Comparison of ENCODE assay signal across 31 cellular contexts in the genomic region with DNA sequence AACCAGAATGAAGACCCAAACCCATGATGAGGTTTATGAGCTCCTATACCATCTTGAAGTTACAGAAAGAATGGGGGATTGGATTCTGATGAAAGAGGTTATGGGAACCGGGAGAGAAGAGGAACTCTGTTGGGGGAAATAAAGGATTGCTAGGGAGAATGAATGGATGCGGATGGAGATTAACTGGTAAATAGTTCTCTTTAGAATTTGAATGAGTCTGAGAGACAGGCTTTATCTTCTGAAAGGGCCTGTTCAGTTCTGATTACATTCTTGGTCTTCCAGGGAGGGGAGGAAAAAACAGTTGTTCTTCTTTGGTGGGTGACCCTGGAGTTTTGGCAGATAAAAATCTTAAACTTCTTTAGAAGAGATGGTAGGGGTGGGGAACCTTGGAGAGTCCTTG. TPM values are rescaled to one million over a fixed set of nuclear protein-coding genes. Genes with fewer than 3 reads are reported as not detected.
"Had no signal": no experiment of that assay in that cellular context is flagged by ENCODE, and none has a peak within 500 bp of the region (broad histone marks: within the 10 kb centered on the region; RNA-seq: fewer than 3 reads in every experiment).

No MANE protein-coding gene starts in this region.

- ATAC-seq: activated CD8-positive, alpha-beta T cell treated with anti-CD3 and anti-CD28 coated beads for 36 hours; activated naive CD4-positive, alpha-beta T cell treated with anti-CD3 and anti-CD28 coated beads, Interleukin-2, amount 50 U/mL, for 72 hours; body of pancreas; Right ventricle myocardium inferior; SK-N-SH treated with all-trans-retinoic acid at 6 μM for 48 hours had no signal

- H3K27me3 ChIP-seq: adrenal gland, body of pancreas, breast epithelium had no signal

- H3K36me3 Mint-ChIP-seq: activated naive CD4-positive, alpha-beta T cell treated with anti-CD3 and anti-CD28 coated beads, Interleukin-2, amount 50 U/mL, for 72 hours had no signal

- H3K4me1 Mint-ChIP-seq: activated CD4-positive, alpha-beta T cell treated with anti-CD3 and anti-CD28 coated beads, Interleukin-2, amount 10 ng/mL, durations not matched to agents 24 days and 14 days had no signal

- H3K4me3 ChIP-seq: adrenal gland, body of pancreas, breast epithelium, PC-9 had no signal

- H3K4me1 ChIP-seq: adrenal gland, body of pancreas, breast epithelium had no signal

- H3K4me2 ChIP-seq: PC-9 had no signal

- H3K36me3 ChIP-seq: adrenal gland, breast epithelium, WERI-Rb-1 had no signal

- H3K9me3 ChIP-seq: adrenal gland, body of pancreas, breast epithelium had no signal

- DNase-seq: activated CD4-positive, alpha-beta T cell treated with anti-CD3 and anti-CD28 coated beads, Interleukin-2, amount 10 ng/mL, durations not matched to agents 24 days and 14 days; activated CD4-positive, alpha-beta T cell treated with anti-CD3 and anti-CD28 coated beads, Interleukin-2, amount 50 U/mL, for 4 hours; activated CD8-positive, alpha-beta T cell treated with anti-CD3 and anti-CD28 coated beads for 36 hours; activated gamma-delta T cell treated with Interleukin-2 at 50 U/mL for 16 hours; activated naive CD4-positive, alpha-beta T cell treated with anti-CD3 and anti-CD28 coated beads for 36 hours; activated T-cell treated with anti-CD3 and anti-CD28 coated beads, Interleukin-2, amount 50 U/mL, for 24 hours; adrenal gland; body of pancreas; MM.1S; MV-4-11; NCI-H1092; NCI-H1436 treated with DMSO at 0.1 percent for 48 hours; NCI-H1694 treated with DMSO at 0.1 percent for 48 hours; NCI-H2029; NCI-H345; NCI-H524 treated with DMSO at 0.1 percent for 48 hours; PC-9; SIG-M5; SW 1271; T-helper 1 cell; T-helper 2 cell; T-helper 9 cell; WERI-Rb-1 had no signal

- H3K27ac ChIP-seq: adrenal gland, body of pancreas, breast epithelium, PC-9, RWPE1, WERI-Rb-1 had no signal

- FAIRE-seq: astrocyte, RCC 7860 had no signal

- H3K9me3 Mint-ChIP-seq: activated CD4-positive, alpha-beta T cell treated with anti-CD3 and anti-CD28 coated beads, Interleukin-2, amount 10 ng/mL, durations not matched to agents 24 days and 14 days; activated naive CD4-positive, alpha-beta T cell treated with anti-CD3 and anti-CD28 coated beads for 36 hours; activated naive CD4-positive, alpha-beta T cell treated with anti-CD3 and anti-CD28 coated beads, Interleukin-2, amount 50 U/mL, for 72 hours; activated T-cell treated with anti-CD3 and anti-CD28 coated beads, Interleukin-2, amount 50 U/mL, for 24 hours had no signal

- H3K4me3 Mint-ChIP-seq: activated CD4-positive, alpha-beta T cell treated with anti-CD3 and anti-CD28 coated beads, Interleukin-2, amount 10 ng/mL, durations not matched to agents 24 days and 14 days; activated CD8-positive, alpha-beta T cell treated with anti-CD3 and anti-CD28 coated beads for 36 hours; activated naive CD4-positive, alpha-beta T cell treated with anti-CD3 and anti-CD28 coated beads for 36 hours; activated T-cell treated with anti-CD3 and anti-CD28 coated beads, Interleukin-2, amount 50 U/mL, for 24 hours had no signal

- H2AFZ ChIP-seq: PC-9 had no signal

- H3K27ac Mint-ChIP-seq: activated CD4-positive, alpha-beta T cell treated with anti-CD3 and anti-CD28 coated beads, Interleukin-2, amount 10 ng/mL, durations not matched to agents 24 days and 14 days; activated CD8-positive, alpha-beta T cell treated with anti-CD3 and anti-CD28 coated beads for 36 hours; activated naive CD4-positive, alpha-beta T cell treated with anti-CD3 and anti-CD28 coated beads for 36 hours; activated naive CD4-positive, alpha-beta T cell treated with anti-CD3 and anti-CD28 coated beads, Interleukin-2, amount 50 U/mL, for 72 hours; activated T-cell treated with anti-CD3 and anti-CD28 coated beads, Interleukin-2, amount 50 U/mL, for 24 hours had no signal

RNA-seq across cellular contexts. Expression of a gene that starts 13.9 kb away (rescaled TPM):
- total RNA-seq: OCI-LY7 had no signal
